In the genomic region with DNA sequence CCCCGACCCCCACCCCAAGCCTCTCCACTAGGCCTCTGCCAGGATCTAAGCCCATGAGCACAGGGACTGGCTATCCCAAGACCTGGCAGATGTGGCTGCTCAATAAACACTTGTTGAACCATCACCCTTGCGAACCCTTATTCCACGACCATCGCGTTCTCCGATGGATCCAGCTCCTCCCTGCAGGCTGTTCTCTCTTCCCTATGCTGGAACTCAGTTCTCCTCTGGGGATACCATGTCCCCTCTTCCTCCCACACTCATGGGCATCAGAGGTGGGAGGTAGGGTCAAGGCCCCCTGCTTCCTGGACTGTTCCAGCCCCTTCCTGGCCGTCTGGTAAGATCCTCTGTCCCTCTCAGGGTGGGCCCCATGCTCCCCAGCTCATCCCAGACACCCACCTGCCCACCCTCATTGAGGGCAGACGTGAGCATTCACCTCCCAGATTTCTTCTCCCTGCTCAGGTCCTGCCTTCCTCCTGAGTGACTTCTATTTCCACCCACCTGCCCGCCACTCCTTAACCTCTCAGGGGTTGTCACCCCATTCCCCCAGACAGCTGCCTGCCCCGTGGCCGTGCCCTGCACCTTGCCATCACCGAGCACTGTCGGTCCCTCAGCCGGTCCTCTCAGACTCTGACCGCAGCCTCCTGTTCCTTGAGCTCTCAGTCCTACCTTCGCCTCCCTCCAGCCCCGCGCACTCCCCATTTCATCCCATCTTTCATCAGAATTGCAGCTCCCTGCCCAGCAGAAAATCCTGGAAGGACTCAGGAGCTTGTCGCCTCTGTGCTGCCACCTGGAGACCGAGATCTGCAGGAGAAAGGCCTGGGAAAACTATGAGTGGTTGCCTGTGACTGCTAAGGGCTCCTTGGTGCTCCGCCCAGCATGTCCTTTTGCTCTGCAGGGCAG, we compare ENCODE assay signal across 8 cellular contexts. TPM values are rescaled to one million over a fixed set of nuclear protein-coding genes. Genes with fewer than 3 reads are reported as not detected.
A peak's percentile ranks its signal among the peaks of the same experiment; 100 is the strongest.
DNase-seq lines count a peak whose midpoint lies in the region; ATAC-seq and TF ChIP-seq lines count a peak whose summit lies in the region.

No MANE protein-coding gene starts in this region.

- TF ChIP-seq CTCF in brain microvascular endothelial cell (IDR thresholded peaks at IDR 0.05; ENCODE audit: low read depth, low read length, missing control alignments) (peak; percentile 86), left lung (IDR thresholded peaks at IDR 0.05) (peak in 1 of 2 donors; percentile 23)

- H3K4me1 ChIP-seq in left lung, result peaks cover 9 to 27% of the 10 kb centered on the region in 2 donors

- H3K27me3 ChIP-seq in brain microvascular endothelial cell (replicated peaks) (no peaks in the 10 kb centered on the region), left lung (no peaks in the 10 kb centered on the region)

- DNase-seq in NCI-H1417 (lab: John Stamatoyannopoulos, UW), result peak; percentile 18 to 85 (median 61)
- DNase-seq in NCI-H1417 treated with DMSO at 0.1 percent for 48 hours (lab: John Stamatoyannopoulos, UW), result no peak
- DNase-seq in NCI-H1092 (lab: John Stamatoyannopoulos, UW), result peak; percentile 35
- DNase-seq in brain microvascular endothelial cell, result peak; percentile 54
- peak in 1 of 2 donors; percentile 60 for DNase-seq in left lung
- no peak for DNase-seq in KG1 (lab: John Stamatoyannopoulos, UW)
- DNase-seq in activated CD4-positive, CD25-positive, alpha-beta regulatory T cell treated with anti-CD3 and anti-CD28 coated beads, Interleukin-2, amount 50 U/mL, for 72 hours, result no peak

- intact Hi-C loops in left lung (cut with DNase I), result no loop called here

- in situ Hi-C loops in brain microvascular endothelial cell (cut with HindIII; ENCODE audit: low pct_ligation_motif_present, low sequenced_read_pairs), result no loop called here

- no peak overlapping the region for H3K27ac ChIP-seq in brain microvascular endothelial cell
- peak overlapping the region in 1 of 2 donors; percentile 23 for H3K27ac ChIP-seq in left lung

- peaks cover 46% of the 10 kb centered on the region for H3K36me3 ChIP-seq in brain microvascular endothelial cell (replicated peaks)
- H3K36me3 ChIP-seq in left lung, result peaks cover 0 to 83% of the 10 kb centered on the region in 2 donors

- no peaks in the 10 kb centered on the region for H3K9me3 ChIP-seq in left lung

- ATAC-seq in left lung (peak; percentile 83), HG02884 (IDR thresholded peaks at IDR 0.05; ENCODE audit: unreplicated experiment) (no peak)

- H3K4me3 ChIP-seq in brain microvascular endothelial cell (ENCODE audit: low read depth, low read length) (no peak overlapping the region), left lung (no peak overlapping the region)

RNA-seq across cellular contexts. Expression of a gene that starts 42.0 kb away (rescaled TPM):
- total RNA-seq in left lung, result 10 to 100 TPM; 61.2 to 75.2 TPM

RNA-seq across cellular contexts. Expression of a gene that starts 44.4 kb away (rescaled TPM):
- 10 to 100 TPM; 20.0 to 29.3 TPM for total RNA-seq in left lung

RNA-seq across cellular contexts. Expression of a gene that starts 45.8 kb away (rescaled TPM):
- total RNA-seq in left lung, result not detected

Comparison
In these comparisons a context has a peak if more than half of its experiments do, and no peak if none do; other contexts are left out.
1. DNase-seq: peak in NCI-H1417 (3 of 3), NCI-H1092 (single experiment) and brain microvascular endothelial cell (single experiment); none in NCI-H1417 treated with DMSO at 0.1 percent for 48 hours (single experiment), KG1 (single experiment) and activated CD4-positive, CD25-positive, alpha-beta regulatory T cell treated with anti-CD3 and anti-CD28 coated beads, Interleukin-2, amount 50 U/mL, for 72 hours (single experiment).